ENCODE assay signal across 8 cellular contexts in the genomic region with DNA sequence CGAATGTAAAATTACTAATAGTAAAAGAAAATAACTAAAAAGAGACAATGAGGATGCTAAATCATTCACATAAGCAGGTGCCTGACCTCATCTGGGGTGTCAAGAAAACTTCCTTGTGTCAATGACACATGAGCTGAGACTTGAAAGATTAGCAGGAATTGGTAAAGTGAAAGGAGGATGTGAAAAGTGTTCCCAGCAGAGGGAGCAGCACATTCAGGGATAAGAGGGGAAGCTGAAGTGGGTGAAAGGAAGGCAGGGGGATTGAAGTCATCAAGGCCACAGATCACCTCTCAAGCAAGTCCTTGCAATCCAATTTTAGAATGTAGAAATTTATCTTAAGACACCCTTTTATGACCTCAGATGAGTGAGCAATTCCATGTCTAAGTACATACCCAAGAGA.
DNase-seq lines count a peak whose midpoint lies in the region; ATAC-seq, FAIRE-seq and TF ChIP-seq lines count a peak whose summit lies in the region.

No MANE protein-coding gene starts in this region.

- peak; percentile 59 to 64 for ATAC-seq in left cardiac atrium
- ATAC-seq in stimulated activated memory B cell treated with anti-CD40 and anti-IgM and Interleukin-4, amounts not matched to agents 10 μg/mL and 1 μg/mL and 100 μg/mL, for 72 hours: no peak

- H3K4me3 Mint-ChIP-seq in HFFc6: no peak overlapping the region
- no peak overlapping the region for H3K4me3 Mint-ChIP-seq in stimulated activated memory B cell treated with anti-CD40 and anti-IgM and Interleukin-4, amounts not matched to agents 10 μg/mL and 1 μg/mL and 100 μg/mL, for 72 hours

- H3K27ac ChIP-seq in AG04450 (ENCODE audit: low read depth, low read length): no peak overlapping the region

- H3K27ac Mint-ChIP-seq in HFFc6: no peak overlapping the region
- no peak overlapping the region for H3K27ac Mint-ChIP-seq in stimulated activated memory B cell treated with anti-CD40 and anti-IgM and Interleukin-4, amounts not matched to agents 10 μg/mL and 1 μg/mL and 100 μg/mL, for 72 hours

- TF ChIP-seq CTCF in AG04450 (IDR thresholded peaks at IDR 0.05; ENCODE audit: low read depth, low read length) (peak; percentile 51), HFFc6 (IDR thresholded peaks at IDR 0.05) (peak; percentile 69)

- no peaks in the 10 kb centered on the region for H3K27me3 ChIP-seq in AG04450 (ENCODE audit: control insufficient read depth, insufficient read depth, low read length)

- no peaks in the 10 kb centered on the region for H3K9me3 ChIP-seq in AG04450 (ENCODE audit: control insufficient read depth, insufficient read depth, low read length)

- no peak overlapping the region for H3K4me3 ChIP-seq in AG04450 (ENCODE audit: low read depth, low read length)

- no peaks in the 10 kb centered on the region for H3K36me3 Mint-ChIP-seq in HFFc6 (ENCODE audit: low read depth)
- H3K36me3 Mint-ChIP-seq in stimulated activated memory B cell treated with anti-CD40 and anti-IgM and Interleukin-4, amounts not matched to agents 10 μg/mL and 1 μg/mL and 100 μg/mL, for 72 hours: no peaks in the 10 kb centered on the region

- FAIRE-seq in frontal cortex (lab: Jason Lieb, UNC): no peak

- H3K4me1 Mint-ChIP-seq in HFFc6 (ENCODE audit: low read depth): peaks cover 16% of the 10 kb centered on the region
- H3K4me1 Mint-ChIP-seq in stimulated activated memory B cell treated with anti-CD40 and anti-IgM and Interleukin-4, amounts not matched to agents 10 μg/mL and 1 μg/mL and 100 μg/mL, for 72 hours: no peaks in the 10 kb centered on the region

- CTCF ChIA-PET in AG04450 (lab: Charles Lee): interaction anchor here (1.0 to 6.9 kb wide), 6 partner anchors 9 to 142 kb away, joined by 3 to 165 read pairs (median 10); no protein-coding TSS in a partner anchor

- DNase-seq in AG04450 (ENCODE audit: low read depth, low spot score) (peak; percentile 7), HFFc6 (no peak), SKM-1 (lab: John Stamatoyannopoulos, UW; ENCODE audit: unreplicated experiment) (peak; percentile 50), left cardiac atrium (no peak), superior temporal gyrus (ENCODE audit: extremely low spot score) (peak; percentile 71), NK-92 (lab: John Stamatoyannopoulos, UW; ENCODE audit: unreplicated experiment) (no peak), frontal cortex (ENCODE audit: low spot score in 2 of 2) (no peak)

- H3K27me3 Mint-ChIP-seq in HFFc6 (ENCODE audit: insufficient read depth): peaks cover 9% of the 10 kb centered on the region
- peaks cover 9% of the 10 kb centered on the region for H3K27me3 Mint-ChIP-seq in stimulated activated memory B cell treated with anti-CD40 and anti-IgM and Interleukin-4, amounts not matched to agents 10 μg/mL and 1 μg/mL and 100 μg/mL, for 72 hours

- intact Hi-C loops in left cardiac atrium (cut with DNase I): loop anchor here in 1 of 2 donors (2.0 to 5.0 kb wide), 2 partner anchors 86 to 140 kb away; no protein-coding TSS in a partner anchor

- POLR2A ChIA-PET in AG04450 (lab: Yijun Ruan, JAX): no interaction called here

- H3K9me3 Mint-ChIP-seq in HFFc6: no peaks in the 10 kb centered on the region
- no peaks in the 10 kb centered on the region for H3K9me3 Mint-ChIP-seq in stimulated activated memory B cell treated with anti-CD40 and anti-IgM and Interleukin-4, amounts not matched to agents 10 μg/mL and 1 μg/mL and 100 μg/mL, for 72 hours

Comparison
In these comparisons a context has a peak if more than half of its experiments do, and no peak if none do; other contexts are left out.
1. DNase-seq: peak in AG04450 (single experiment), SKM-1 (single experiment) and superior temporal gyrus (single experiment); none in HFFc6 (single experiment), left cardiac atrium (single experiment), NK-92 (single experiment) and frontal cortex (0 of 2).